In genomic region chr1:157310805-157311729, GRCh38 we compare ENCODE assay signal across 7 cellular contexts.
DNase-seq lines count a peak whose midpoint lies in the region; TF ChIP-seq lines count a peak whose summit lies in the region.
"Not testable (repeated sequence)": the region's sequence is repeated elsewhere in the genome, so short reads cannot be mapped to it uniquely, and the experiment has no call there.

No MANE protein-coding gene starts in this region.

- not testable (repeated sequence) for H3K4me3 ChIP-seq in GM12864 (ENCODE audit: low read depth, low read length); hepatocyte

- H3K9me3 Mint-ChIP-seq in brain, neural crest cell: not testable (repeated sequence)

- peak; percentile 68 for TF ChIP-seq CTCF in GM12864 (IDR thresholded peaks at IDR 0.05; ENCODE audit: low read depth, low read length, missing control alignments)
- peak; percentile 20 to 65 for TF ChIP-seq CTCF in brain (conservative IDR thresholded peaks at IDR 0.05)
- TF ChIP-seq CTCF in hepatocyte (IDR thresholded peaks at IDR 0.05; ENCODE audit: poor library complexity) = peak; percentile 67
- TF ChIP-seq CTCF in neural crest cell (conservative IDR thresholded peaks at IDR 0.05) = peak; percentile 57

- not testable (repeated sequence) for H3K4me1 Mint-ChIP-seq in brain, neural crest cell

- not testable (repeated sequence) for H3K4me3 Mint-ChIP-seq in brain, neural crest cell

- not testable (repeated sequence) for H3K79me2 ChIP-seq in hepatocyte

- WGBS in hepatocyte (ENCODE audit: low lambda C conversion rate, missing lambda C conversion rate) = 40% methylated on average over 6 of the region's 6 CpGs

- not testable (repeated sequence) for H3K27ac ChIP-seq in hepatocyte

- not testable (repeated sequence) for H3K4me2 ChIP-seq in hepatocyte

- H3K9me3 ChIP-seq in hepatocyte (ENCODE audit: low read depth) = not testable (repeated sequence)

- not testable (repeated sequence) for H3K27me3 ChIP-seq in hepatocyte

- not testable (repeated sequence) for H4K20me1 ChIP-seq in hepatocyte (ENCODE audit: insufficient read depth, poor library complexity, severe bottlenecking)

- DNase-seq in GM12864 (ENCODE audit: low read depth) (peak; percentile 16), HUDEP-2 (lab: John Stamatoyannopoulos, UW; ENCODE audit: unreplicated experiment in 76 of 76) (peak in 53 of 76 experiments; percentile 4 to 78 (median 37)), NCI-H2029 treated with DMSO at 0.1 percent for 48 hours (lab: John Stamatoyannopoulos, UW) (peak; percentile 20), RKO (ENCODE audit: low spot score) (peak; percentile 34), hepatocyte (ENCODE audit: low spot score) (peak; percentile 81), neural crest cell (ENCODE audit: low read depth, low spot score) (peak; percentile 9)

- H3K36me3 Mint-ChIP-seq in brain; neural crest cell (ENCODE audit: low read depth): not testable (repeated sequence)

- not testable (repeated sequence) for H3K27ac Mint-ChIP-seq in brain; neural crest cell (ENCODE audit: unreplicated experiment)

- not testable (repeated sequence) for H3K9me2 ChIP-seq in hepatocyte (replicated peaks; ENCODE audit: insufficient read depth)

- H3K4me1 ChIP-seq in hepatocyte (ENCODE audit: insufficient read depth) = peaks cover 11% of the 10 kb centered on the region

- H3K27me3 Mint-ChIP-seq in brain (peaks cover 17% of the 10 kb centered on the region), neural crest cell (ENCODE audit: low read depth) (peaks cover 26% of the 10 kb centered on the region)

- H2AFZ ChIP-seq in hepatocyte = not testable (repeated sequence)

- not testable (repeated sequence) for H3K36me3 ChIP-seq in hepatocyte (replicated peaks; ENCODE audit: insufficient read depth, low read depth)

Comparison
In these comparisons a context has a peak if more than half of its experiments do, and no peak if none do; other contexts are left out.
1. DNase-seq: peak in every context shown above with its lines; median percentile 81 in hepatocyte; 37 in HUDEP-2; 34 in RKO; 20 in NCI-H2029 treated with DMSO at 0.1 percent for 48 hours; 16 in GM12864; 9 in neural crest cell.